In the genomic region with DNA sequence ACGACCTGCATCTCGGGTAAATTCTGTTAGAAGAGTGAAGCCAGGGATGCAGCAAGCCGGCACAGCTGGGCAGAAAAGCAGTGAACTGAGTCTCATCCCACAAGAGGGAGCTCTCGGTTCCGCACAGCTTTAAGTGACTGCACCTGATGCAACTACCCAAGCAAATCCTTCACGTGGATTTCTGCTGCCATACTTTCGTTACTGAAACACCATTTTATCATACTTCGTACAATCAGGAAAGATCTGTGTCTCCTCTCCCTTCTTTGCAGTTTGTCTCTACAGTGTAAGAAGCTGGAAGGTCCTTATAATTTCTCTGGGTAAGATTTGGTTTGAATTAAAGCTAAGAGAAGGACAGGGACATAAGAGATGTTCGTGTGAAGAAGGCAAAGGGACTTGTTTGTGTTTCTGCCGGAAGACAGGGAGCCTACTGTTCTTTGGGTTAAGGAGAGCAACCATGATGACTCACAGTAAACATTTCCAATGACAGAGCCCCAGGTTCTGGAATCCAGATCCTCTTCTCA, we compare ENCODE assay signal across 8 cellular contexts.
A peak's percentile ranks its signal among the peaks of the same experiment; 100 is the strongest.
DNase-seq lines count a peak whose midpoint lies in the region; ATAC-seq and TF ChIP-seq lines count a peak whose summit lies in the region.

No MANE protein-coding gene starts in this region.

- intact Hi-C loops in activated T-helper 1 cell treated with anti-CD3 and anti-CD28 coated beads, Interleukin-12 subunit alpha, Interleukin-12 subunit beta, Interleukin-2, Interleukin-4 antibody, amounts not matched to agents 30 ng/mL and 10 ng/mL and 1 ng/mL, durations not matched to agents 14 hours and 24 hours and 36 hours (cut with micrococcal nuclease) = loop anchor here (5.0 kb wide), 1 partner anchor 381 kb away; no protein-coding TSS in a partner anchor

- H3K9me3 Mint-ChIP-seq in stimulated activated effector memory CD8-positive, alpha-beta T cell treated with anti-CD3 and anti-CD28 coated beads, Interleukin-12 subunit alpha, Interleukin-12 subunit beta, amount 100 ng/mL, for 72 hours = no peaks in the 10 kb centered on the region
- H3K9me3 Mint-ChIP-seq in activated T-helper 1 cell treated with anti-CD3 and anti-CD28 coated beads, Interleukin-12 subunit alpha, Interleukin-12 subunit beta, Interleukin-2, Interleukin-4 antibody, amounts not matched to agents 30 ng/mL and 10 ng/mL and 1 ng/mL, durations not matched to agents 14 hours and 24 hours and 36 hours = no peaks in the 10 kb centered on the region

- H3K4me1 Mint-ChIP-seq in stimulated activated effector memory CD8-positive, alpha-beta T cell treated with anti-CD3 and anti-CD28 coated beads, Interleukin-12 subunit alpha, Interleukin-12 subunit beta, amount 100 ng/mL, for 72 hours = no peaks in the 10 kb centered on the region
- H3K4me1 Mint-ChIP-seq in activated T-helper 1 cell treated with anti-CD3 and anti-CD28 coated beads, Interleukin-12 subunit alpha, Interleukin-12 subunit beta, Interleukin-2, Interleukin-4 antibody, amounts not matched to agents 30 ng/mL and 10 ng/mL and 1 ng/mL, durations not matched to agents 14 hours and 24 hours and 36 hours (ENCODE audit: low read depth) = no peaks in the 10 kb centered on the region

- ATAC-seq in HG03159 (IDR thresholded peaks at IDR 0.05; ENCODE audit: unreplicated experiment) = peak; percentile 76
- no peak for ATAC-seq in stimulated activated effector memory CD8-positive, alpha-beta T cell treated with anti-CD3 and anti-CD28 coated beads, Interleukin-12 subunit alpha, Interleukin-12 subunit beta, amount 100 ng/mL, for 72 hours

- H3K27ac Mint-ChIP-seq in stimulated activated effector memory CD8-positive, alpha-beta T cell treated with anti-CD3 and anti-CD28 coated beads, Interleukin-12 subunit alpha, Interleukin-12 subunit beta, amount 100 ng/mL, for 72 hours = no peak overlapping the region
- no peak overlapping the region for H3K27ac Mint-ChIP-seq in activated T-helper 1 cell treated with anti-CD3 and anti-CD28 coated beads, Interleukin-12 subunit alpha, Interleukin-12 subunit beta, Interleukin-2, Interleukin-4 antibody, amounts not matched to agents 30 ng/mL and 10 ng/mL and 1 ng/mL, durations not matched to agents 14 hours and 24 hours and 36 hours

- TF ChIP-seq CTCF in AG10803 (conservative IDR thresholded peaks at IDR 0.05; ENCODE audit: low read length) (peak; percentile 70), GM12864 (IDR thresholded peaks at IDR 0.05; ENCODE audit: low read depth, low read length, missing control alignments) (peak; percentile 63)

- H3K27me3 Mint-ChIP-seq in activated T-helper 1 cell treated with anti-CD3 and anti-CD28 coated beads, Interleukin-12 subunit alpha, Interleukin-12 subunit beta, Interleukin-2, Interleukin-4 antibody, amounts not matched to agents 30 ng/mL and 10 ng/mL and 1 ng/mL, durations not matched to agents 14 hours and 24 hours and 36 hours (ENCODE audit: insufficient read depth) = peaks cover 4% of the 10 kb centered on the region

- H3K4me3 ChIP-seq in AG10803 (ENCODE audit: low read length) (no peak overlapping the region), GM12864 (ENCODE audit: low read depth, low read length) (no peak overlapping the region)

- no peaks in the 10 kb centered on the region for H3K36me3 Mint-ChIP-seq in stimulated activated effector memory CD8-positive, alpha-beta T cell treated with anti-CD3 and anti-CD28 coated beads, Interleukin-12 subunit alpha, Interleukin-12 subunit beta, amount 100 ng/mL, for 72 hours
- H3K36me3 Mint-ChIP-seq in activated T-helper 1 cell treated with anti-CD3 and anti-CD28 coated beads, Interleukin-12 subunit alpha, Interleukin-12 subunit beta, Interleukin-2, Interleukin-4 antibody, amounts not matched to agents 30 ng/mL and 10 ng/mL and 1 ng/mL, durations not matched to agents 14 hours and 24 hours and 36 hours (ENCODE audit: low read depth) = no peaks in the 10 kb centered on the region

- H3K4me3 Mint-ChIP-seq in stimulated activated effector memory CD8-positive, alpha-beta T cell treated with anti-CD3 and anti-CD28 coated beads, Interleukin-12 subunit alpha, Interleukin-12 subunit beta, amount 100 ng/mL, for 72 hours = no peak overlapping the region
- no peak overlapping the region for H3K4me3 Mint-ChIP-seq in activated T-helper 1 cell treated with anti-CD3 and anti-CD28 coated beads, Interleukin-12 subunit alpha, Interleukin-12 subunit beta, Interleukin-2, Interleukin-4 antibody, amounts not matched to agents 30 ng/mL and 10 ng/mL and 1 ng/mL, durations not matched to agents 14 hours and 24 hours and 36 hours

- DNase-seq in AG10803 (ENCODE audit: low read depth) = peak; percentile 49
- DNase-seq in GM12864 (ENCODE audit: low read depth) = peak; percentile 7
- DNase-seq in SW480 (ENCODE audit: low spot score) = peak; percentile 75
- DNase-seq in iPS DF 19.7 (ENCODE audit: low read depth, low spot score) = peak; percentile 74
- DNase-seq in superior temporal gyrus (ENCODE audit: extremely low spot score) = peak; percentile 60
- no peak for DNase-seq in stimulated activated effector memory CD8-positive, alpha-beta T cell treated with anti-CD3 and anti-CD28 coated beads, Interleukin-12 subunit alpha, Interleukin-12 subunit beta, amount 100 ng/mL, for 72 hours (ENCODE audit: low spot score in 2 of 2)
- DNase-seq in activated T-helper 1 cell treated with anti-CD3 and anti-CD28 coated beads, Interleukin-12 subunit alpha, Interleukin-12 subunit beta, Interleukin-2, Interleukin-4 antibody, amounts not matched to agents 30 ng/mL and 10 ng/mL and 1 ng/mL, durations not matched to agents 14 hours and 24 hours and 36 hours (ENCODE audit: low spot score) = no peak

Comparison
In these comparisons a context has a peak if more than half of its experiments do, and no peak if none do; other contexts are left out.
1. DNase-seq: peak in AG10803 (single experiment), GM12864 (single experiment), SW480 (single experiment), iPS DF 19.7 (single experiment) and superior temporal gyrus (single experiment); none in stimulated activated effector memory CD8-positive, alpha-beta T cell treated with anti-CD3 and anti-CD28 coated beads, Interleukin-12 subunit alpha, Interleukin-12 subunit beta, amount 100 ng/mL, for 72 hours (0 of 2) and activated T-helper 1 cell treated with anti-CD3 and anti-CD28 coated beads, Interleukin-12 subunit alpha, Interleukin-12 subunit beta, Interleukin-2, Interleukin-4 antibody, amounts not matched to agents 30 ng/mL and 10 ng/mL and 1 ng/mL, durations not matched to agents 14 hours and 24 hours and 36 hours (single experiment).